8 cellular contexts compared by ENCODE assay signal in the genomic region with DNA sequence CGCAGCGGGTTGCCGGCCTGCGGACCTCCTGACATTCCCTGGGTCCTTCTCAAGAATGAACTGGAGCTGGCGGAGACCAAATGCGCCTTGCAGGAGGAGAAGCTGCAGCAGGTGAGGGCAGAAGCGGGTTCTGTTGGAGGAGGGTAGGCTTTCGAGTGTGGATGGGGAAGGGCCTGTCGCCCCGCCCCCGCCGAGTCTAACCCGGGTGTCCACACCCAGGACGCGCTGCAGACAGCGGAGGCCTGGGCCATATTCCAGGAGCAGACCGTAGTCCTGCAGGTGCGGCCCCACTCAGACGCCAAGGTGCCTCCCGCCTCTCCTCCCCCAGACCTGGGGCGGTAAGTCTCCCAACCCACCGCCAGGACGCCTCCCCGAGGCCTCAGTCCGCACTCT.
A peak's percentile ranks its signal among the peaks of the same experiment; 100 is the strongest.
DNase-seq lines count a peak whose midpoint lies in the region; ATAC-seq and TF ChIP-seq lines count a peak whose summit lies in the region.
"Not testable (repeated sequence)": the region's sequence is repeated elsewhere in the genome, so short reads cannot be mapped to it uniquely, and the experiment has no call there.

No MANE protein-coding gene starts in this region.

- not testable (repeated sequence) for H3K4me1 Mint-ChIP-seq in HFFc6 (ENCODE audit: low read depth)
- H3K4me1 Mint-ChIP-seq in activated B cell treated with CpG ODN at 0.5 μM for 24 hours, result peaks cover 10% of the 10 kb centered on the region

- H3K27ac ChIP-seq in 22Rv1, result peak overlapping the region; percentile 89
- H3K27ac ChIP-seq in body of pancreas, prostate gland: not testable (repeated sequence)

- H3K36me3 Mint-ChIP-seq in HFFc6 (ENCODE audit: low read depth); activated B cell treated with CpG ODN at 0.5 μM for 24 hours (ENCODE audit: low read depth): not testable (repeated sequence)

- POLR2A ChIA-PET in activated B cell treated with CpG ODN at 0.5 μM for 24 hours (lab: Charles Lee), result interaction anchor here (1.1 to 1.3 kb wide), 2 partner anchors 39 to 196 kb away, joined by 3 to 7 read pairs; a partner anchor contains a TSS

- not testable (repeated sequence) for H3K27me3 ChIP-seq in body of pancreas; prostate gland (replicated peaks; ENCODE audit: insufficient read depth)

- intact Hi-C loops in activated B cell treated with CpG ODN at 0.5 μM for 24 hours (cut with micrococcal nuclease) (loop anchor here (2.0 to 5.0 kb wide), 4 partner anchors 155 to 846 kb away; a partner anchor contains a TSS), body of pancreas (cut with DNase I) (loop anchor here (5.0 kb wide), 1 partner anchor 96 kb away; no protein-coding TSS in a partner anchor)
- intact Hi-C loops in left ventricle myocardium superior (cut with micrococcal nuclease); prostate gland (cut with DNase I): not testable (repeated sequence)

- peak; percentile 26 for ATAC-seq in GM19025 (IDR thresholded peaks at IDR 0.05; ENCODE audit: low read depth, unreplicated experiment)
- peak; percentile 31 for ATAC-seq in HG03432 (IDR thresholded peaks at IDR 0.05; ENCODE audit: unreplicated experiment)
- peak; percentile 13 for ATAC-seq in activated B cell treated with CpG ODN at 0.5 μM for 24 hours (ENCODE audit: low read depth)
- peak; percentile 45 for ATAC-seq in body of pancreas
- ATAC-seq in left ventricle myocardium superior, result peak; percentile 46

- H3K4me1 ChIP-seq in body of pancreas, result peaks cover 10% of the 10 kb centered on the region
- not testable (repeated sequence) for H3K4me1 ChIP-seq in prostate gland (replicated peaks)

- H3K27ac Mint-ChIP-seq in HFFc6, activated B cell treated with CpG ODN at 0.5 μM for 24 hours: not testable (repeated sequence)

- H3K4me3 ChIP-seq in body of pancreas, result not testable (repeated sequence)
- H3K4me3 ChIP-seq in prostate gland, result peak overlapping the region; percentile 19 to 45

- DNase-seq in HFFc6; activated B cell treated with CpG ODN at 0.5 μM for 24 hours; body of pancreas; prostate gland (ENCODE audit: low spot score): not testable (repeated sequence)
- DNase-seq in left ventricle myocardium superior, result peak; percentile 80

- CTCF ChIA-PET in activated B cell treated with CpG ODN at 0.5 μM for 24 hours (lab: Charles Lee), result not testable (repeated sequence)

- H3K27me3 Mint-ChIP-seq in HFFc6 (ENCODE audit: insufficient read depth); activated B cell treated with CpG ODN at 0.5 μM for 24 hours: not testable (repeated sequence)

- not testable (repeated sequence) for H3K36me3 ChIP-seq in body of pancreas (replicated peaks in 1 of 2; ENCODE audit: insufficient read depth in 1 of 2, low read depth in 2 of 2); prostate gland

- not testable (repeated sequence) for TF ChIP-seq POLR2A in body of pancreas (IDR thresholded peaks at IDR 0.05); prostate gland (IDR thresholded peaks at IDR 0.05)

- WGBS in body of pancreas, 2 donors, result 0% methylated on average over 4 of the region's 25 CpGs; no CpG with 5 or more reads in 1 of the 2 donors
- 0% methylated on average over 6 of the region's 25 CpGs for WGBS in prostate gland

- TF ChIP-seq CTCF in 22Rv1 (IDR thresholded peaks at IDR 0.05); HFFc6 (IDR thresholded peaks at IDR 0.05); activated B cell treated with CpG ODN at 0.5 μM for 24 hours (IDR thresholded peaks at IDR 0.05); body of pancreas (IDR thresholded peaks at IDR 0.05); prostate gland (IDR thresholded peaks at IDR 0.05): not testable (repeated sequence)

- not testable (repeated sequence) for H3K9me3 Mint-ChIP-seq in HFFc6, activated B cell treated with CpG ODN at 0.5 μM for 24 hours

- H3K9me3 ChIP-seq in body of pancreas, prostate gland: not testable (repeated sequence)

- H3K4me3 Mint-ChIP-seq in HFFc6 (peak overlapping the region; percentile 93), activated B cell treated with CpG ODN at 0.5 μM for 24 hours (peak overlapping the region; percentile 98)
